Comparison of ENCODE assay signal across 17 cellular contexts in the genomic region with DNA sequence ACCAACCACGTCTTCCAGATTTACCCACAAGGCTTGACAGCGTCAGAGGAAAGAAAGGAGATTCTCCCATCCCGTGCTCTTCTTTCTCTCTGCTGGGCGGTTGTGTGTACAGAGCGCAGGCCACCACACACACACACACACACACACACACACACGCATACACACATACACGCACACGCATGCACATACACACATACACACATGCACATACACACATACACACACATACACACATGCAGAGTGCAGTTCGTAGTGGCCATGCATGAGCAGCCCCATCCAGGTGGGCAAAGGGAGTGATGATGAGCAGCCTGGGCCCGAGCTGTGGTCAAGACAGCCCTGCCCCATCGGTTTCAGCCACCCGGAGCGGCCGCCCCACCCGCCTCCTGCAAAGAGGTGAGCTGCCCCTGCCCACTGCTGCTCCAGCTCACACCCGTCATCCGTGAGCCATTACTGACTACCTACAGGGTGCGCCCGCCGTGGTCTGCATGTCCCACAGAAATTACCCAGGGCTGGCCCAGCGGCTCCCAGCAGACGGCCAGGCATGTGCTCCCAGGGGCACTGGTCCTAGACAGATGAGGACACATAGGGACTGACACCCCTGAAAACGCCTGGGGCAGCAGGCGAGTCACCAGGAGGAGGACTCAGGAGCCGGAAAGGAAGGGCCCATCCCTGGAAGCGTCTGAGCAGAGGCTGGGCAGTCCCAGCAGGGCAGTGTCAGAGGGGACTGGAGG.
DNase-seq lines count a peak whose midpoint lies in the region; ATAC-seq, FAIRE-seq and TF ChIP-seq lines count a peak whose summit lies in the region.
"Had no signal": no experiment of that assay in that cellular context is flagged by ENCODE, and none has a peak within 500 bp of the region (broad histone marks: within the 10 kb centered on the region; RNA-seq: fewer than 3 reads in every experiment).

No MANE protein-coding gene starts in this region.

- CTCF ChIA-PET in mammary epithelial cell (lab: Charles Lee; ENCODE audit: low non-redundant PET) = no interaction called here

- H3K27me3 ChIP-seq in ACC112 (ENCODE audit: insufficient read depth, low read length) = no peaks in the 10 kb centered on the region
- H3K27me3 ChIP-seq in mammary epithelial cell (ENCODE audit: insufficient read depth, low read length) = no peaks in the 10 kb centered on the region
- no peaks in the 10 kb centered on the region for H3K27me3 ChIP-seq in mesendoderm (ENCODE audit: insufficient read depth, low read length, poor library complexity)
- H3K27me3 ChIP-seq: colonic mucosa, right lobe of liver, upper lobe of left lung had no signal

- peaks cover 28% of the 10 kb centered on the region for H3K4me1 ChIP-seq in ACC112 (ENCODE audit: control insufficient read depth, insufficient read depth, low read length, unreplicated experiment)
- H3K4me1 ChIP-seq in mammary epithelial cell (ENCODE audit: insufficient read depth, low read length) = peaks cover 31% of the 10 kb centered on the region
- H3K4me1 ChIP-seq in mesendoderm (ENCODE audit: control insufficient read depth, low read depth, low read length) = no peaks in the 10 kb centered on the region
- H3K4me1 ChIP-seq: colonic mucosa, right lobe of liver had no signal

- no peak for ATAC-seq in HG02981 (IDR thresholded peaks at IDR 0.05; ENCODE audit: unreplicated experiment)

- no peaks in the 10 kb centered on the region for H3K9me3 ChIP-seq in mammary epithelial cell (replicated peaks; ENCODE audit: insufficient read depth, low read length)
- H3K9me3 ChIP-seq: colonic mucosa, right lobe of liver, upper lobe of left lung had no signal

- no peak overlapping the region for H2BK5ac ChIP-seq in mesendoderm (ENCODE audit: low read length)

- 34% methylated on average over 21 of the region's 26 CpGs for WGBS in mammary epithelial cell (ENCODE audit: low coverage, missing lambda C conversion rate)
- WGBS in mesendoderm (ENCODE audit: extremely low coverage, insufficient coverage, low lambda C conversion rate) = no CpG with 5 or more reads among the region's 26 CpGs

- H3K27ac ChIP-seq in ACC112 (ENCODE audit: low read depth, low read length) (peak overlapping the region; percentile 36; the same call in 1 of the 2 replicates), mammary epithelial cell (ENCODE audit: insufficient read depth, low read depth, low read length) (peak overlapping the region; percentile 90), mesendoderm (ENCODE audit: low read depth, low read length) (no peak overlapping the region)
- H3K27ac ChIP-seq: colonic mucosa, right lobe of liver, upper lobe of left lung had no signal

- peak; percentile 94 for FAIRE-seq in HTR-8/SVneo (lab: Jason Lieb, UNC)

- no peak overlapping the region for H3K18ac ChIP-seq in mesendoderm (ENCODE audit: low read length)

- H4K8ac ChIP-seq in mesendoderm (ENCODE audit: low read depth, low read length) = no peak overlapping the region

- H3K4me3 ChIP-seq in ACC112 (ENCODE audit: low read depth, low read length) = no peak overlapping the region
- H3K4me3 ChIP-seq in mammary epithelial cell (replicated peaks in 1 of 3; ENCODE audit: insufficient read depth in 1 of 3, low read depth in 2 of 3, low read length in 3 of 3) = no peak overlapping the region
- no peak overlapping the region for H3K4me3 ChIP-seq in mesendoderm (ENCODE audit: low read length)
- H3K4me3 ChIP-seq: colonic mucosa, right lobe of liver, upper lobe of left lung had no signal

- no peaks in the 10 kb centered on the region for H4K20me1 ChIP-seq in mammary epithelial cell (ENCODE audit: insufficient read depth, low read length)

- H3K4ac ChIP-seq in mesendoderm (ENCODE audit: low read depth, low read length) = no peak overlapping the region

- peak overlapping the region; percentile 22 for H3K4me2 ChIP-seq in mammary epithelial cell (ENCODE audit: insufficient read depth, low read depth, low read length)
- no peak overlapping the region for H3K4me2 ChIP-seq in mesendoderm (ENCODE audit: low read length)

- BruUV-seq in mammary epithelial cell (replicated peaks; lab: Mats Ljungman, UMichigan) = TSS peak; percentile 80

- H3K79me2 ChIP-seq in ACC112 (ENCODE audit: control insufficient read depth, insufficient read depth, low read length, unreplicated experiment) (no peaks in the 10 kb centered on the region), mammary epithelial cell (ENCODE audit: insufficient read depth, low read length) (peaks cover 16% of the 10 kb centered on the region), mesendoderm (ENCODE audit: control insufficient read depth, insufficient read depth, low read length) (no peaks in the 10 kb centered on the region)

- H3K23ac ChIP-seq in mesendoderm (ENCODE audit: low read length) = no peak overlapping the region

- no peak for DNase-seq in HTR-8/SVneo (ENCODE audit: insufficient read length, low spot score)
- peak; percentile 78 for DNase-seq in mammary epithelial cell
- no peak for DNase-seq in mesendoderm
- DNase-seq in iPS-NIHi11 (ENCODE audit: low spot score) = no peak
- no peak for DNase-seq in activated gamma-delta T cell treated with Interleukin-2 at 50 U/mL for 16 hours
- no peak for DNase-seq in medulla oblongata (ENCODE audit: extremely low spot score)
- DNase-seq: activated CD4-positive, alpha-beta T cell treated with anti-CD3 and anti-CD28 coated beads, Interleukin-2, amount 50 U/mL, for 4 hours; colonic mucosa; DMS153; NCI-H2029; NCI-H748 treated with DMSO at 0.1 percent for 48 hours; Right ventricle myocardium superior; stimulated activated CD4-positive, alpha-beta T cell treated with anti-CD3 and anti-CD28 coated beads, Interleukin-2, amount 100 ng/mL, for 48 hours; upper lobe of left lung had no signal

- TF ChIP-seq CTCF in mammary epithelial cell (conservative IDR thresholded peaks at IDR 0.05 in 1 of 2, IDR thresholded peaks at IDR 0.05 in 1 of 2; ENCODE audit: extremely low read depth in 1 of 2, insufficient read depth in 1 of 2, low read depth in 1 of 2, low read length in 2 of 2) = peak in 1 of 2 donors; percentile 18

- dilution Hi-C loops in mammary epithelial cell (cut with HindIII; ENCODE audit: low sequenced_read_pairs) = loop anchor here (5.0 to 25.0 kb wide), 2 partner anchors 36 to 909 kb away; no protein-coding TSS in a partner anchor

- H2BK15ac ChIP-seq in mesendoderm (replicated peaks; ENCODE audit: low read depth) = no peak overlapping the region

- H2BK120ac ChIP-seq in mesendoderm (ENCODE audit: low read depth, low read length) = no peak overlapping the region

- H3K56ac ChIP-seq in mesendoderm (ENCODE audit: low read length) = peak overlapping the region; percentile 34

- H2AK5ac ChIP-seq in mesendoderm (ENCODE audit: low read length) = no peak overlapping the region

- H2AFZ ChIP-seq in ACC112 (ENCODE audit: low read length, unreplicated experiment) (no peak overlapping the region), mammary epithelial cell (ENCODE audit: low read depth, low read length) (no peak overlapping the region)

- H3K9ac ChIP-seq in mammary epithelial cell (ENCODE audit: insufficient read depth, low read length) (peak overlapping the region; percentile 73), mesendoderm (ENCODE audit: low read length) (no peak overlapping the region)

- in situ Hi-C loops in mammary epithelial cell (cut with MboI; ENCODE audit: low sequenced_read_pairs in 2 of 2) = no loop called here

- H3K79me1 ChIP-seq in mesendoderm (ENCODE audit: low read length) = no peaks in the 10 kb centered on the region

- H3K36me3 ChIP-seq in ACC112 (ENCODE audit: insufficient read depth, low read length) (no peaks in the 10 kb centered on the region), mammary epithelial cell (ENCODE audit: insufficient read depth, low read length) (no peaks in the 10 kb centered on the region), mesendoderm (ENCODE audit: control insufficient read depth, insufficient read depth, low read length) (no peaks in the 10 kb centered on the region)
- H3K36me3 ChIP-seq: colonic mucosa, right lobe of liver, upper lobe of left lung had no signal

- H4K5ac ChIP-seq in mesendoderm (ENCODE audit: low read length) = no peak overlapping the region

- intact Hi-C loops in mammary epithelial cell (cut with micrococcal nuclease) = loop anchor here (1.0 to 2.0 kb wide), 5 partner anchors 11 to 45 kb away; no protein-coding TSS in a partner anchor
